10 cellular contexts compared by ENCODE assay signal in the genomic region with DNA sequence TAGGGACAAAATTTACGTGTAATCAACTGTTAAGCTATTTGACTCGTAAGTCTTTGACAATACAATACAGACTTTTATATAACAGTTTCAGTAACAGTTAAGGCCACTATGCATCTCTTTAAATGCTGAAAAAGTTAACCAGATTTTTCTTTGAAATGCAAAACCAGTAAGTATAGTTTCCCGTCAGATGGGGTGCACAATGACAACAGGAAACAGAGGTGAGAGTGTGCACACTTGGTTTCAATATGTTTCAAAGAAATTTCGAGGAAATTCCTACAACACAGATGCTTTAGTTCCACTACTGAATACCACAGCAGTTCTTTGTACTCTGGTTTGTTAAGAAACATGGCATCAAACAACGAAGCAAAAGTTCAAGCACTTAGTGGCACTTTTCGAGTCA. TPM values are rescaled to one million over a fixed set of nuclear protein-coding genes. Genes with fewer than 3 reads are reported as not detected.
DNase-seq lines count a peak whose midpoint lies in the region; ATAC-seq lines count a peak whose summit lies in the region.
"Had no signal": no experiment of that assay in that cellular context is flagged by ENCODE, and none has a peak within 500 bp of the region (broad histone marks: within the 10 kb centered on the region; RNA-seq: fewer than 3 reads in every experiment).

No MANE protein-coding gene starts in this region.

- H3K9me3 Mint-ChIP-seq in activated T-helper 1 cell treated with anti-CD3 and anti-CD28 coated beads, Interleukin-12 subunit alpha, Interleukin-12 subunit beta, Interleukin-2, Interleukin-4 antibody, amounts not matched to agents 30 ng/mL and 10 ng/mL and 1 ng/mL, durations not matched to agents 14 hours and 24 hours and 36 hours = no peaks in the 10 kb centered on the region
- no peaks in the 10 kb centered on the region for H3K9me3 Mint-ChIP-seq in stimulated activated naive CD8-positive, alpha-beta T cell treated with anti-CD3 and anti-CD28 coated beads, Interleukin-15, amount 100 ng/mL, for 72 hours
- H3K9me3 Mint-ChIP-seq: brain had no signal

- ATAC-seq in HG03139 (IDR thresholded peaks at IDR 0.05; ENCODE audit: unreplicated experiment) (peak; percentile 58), HG02840 (IDR thresholded peaks at IDR 0.05; ENCODE audit: low FRiP score, unreplicated experiment) (no peak)
- peak; percentile 84 for ATAC-seq in stimulated activated naive CD8-positive, alpha-beta T cell treated with anti-CD3 and anti-CD28 coated beads, Interleukin-15, amount 100 ng/mL, for 72 hours

- peak overlapping the region; percentile 92 for H3K27ac Mint-ChIP-seq in activated T-helper 1 cell treated with anti-CD3 and anti-CD28 coated beads, Interleukin-12 subunit alpha, Interleukin-12 subunit beta, Interleukin-2, Interleukin-4 antibody, amounts not matched to agents 30 ng/mL and 10 ng/mL and 1 ng/mL, durations not matched to agents 14 hours and 24 hours and 36 hours
- peak overlapping the region; percentile 98 for H3K27ac Mint-ChIP-seq in stimulated activated naive CD8-positive, alpha-beta T cell treated with anti-CD3 and anti-CD28 coated beads, Interleukin-15, amount 100 ng/mL, for 72 hours

- H3K27me3 Mint-ChIP-seq in activated T-helper 1 cell treated with anti-CD3 and anti-CD28 coated beads, Interleukin-12 subunit alpha, Interleukin-12 subunit beta, Interleukin-2, Interleukin-4 antibody, amounts not matched to agents 30 ng/mL and 10 ng/mL and 1 ng/mL, durations not matched to agents 14 hours and 24 hours and 36 hours (ENCODE audit: insufficient read depth) = no peaks in the 10 kb centered on the region
- H3K27me3 Mint-ChIP-seq in stimulated activated naive CD8-positive, alpha-beta T cell treated with anti-CD3 and anti-CD28 coated beads, Interleukin-15, amount 100 ng/mL, for 72 hours = no peaks in the 10 kb centered on the region
- H3K27me3 Mint-ChIP-seq: brain had no signal

- H3K36me3 Mint-ChIP-seq in activated T-helper 1 cell treated with anti-CD3 and anti-CD28 coated beads, Interleukin-12 subunit alpha, Interleukin-12 subunit beta, Interleukin-2, Interleukin-4 antibody, amounts not matched to agents 30 ng/mL and 10 ng/mL and 1 ng/mL, durations not matched to agents 14 hours and 24 hours and 36 hours (ENCODE audit: low read depth) = peaks cover 38% of the 10 kb centered on the region

- intact Hi-C loops in activated T-helper 1 cell treated with anti-CD3 and anti-CD28 coated beads, Interleukin-12 subunit alpha, Interleukin-12 subunit beta, Interleukin-2, Interleukin-4 antibody, amounts not matched to agents 30 ng/mL and 10 ng/mL and 1 ng/mL, durations not matched to agents 14 hours and 24 hours and 36 hours (cut with micrococcal nuclease) = loop anchor here (1.0 to 10.0 kb wide), 8 partner anchors 8 to 407 kb away; a partner anchor contains a TSS

- peak; percentile 50 for DNase-seq in stimulated activated CD4-positive, alpha-beta T cell treated with anti-CD3 and anti-CD28 coated beads, Interleukin-15, amount 100 ng/mL, for 24 hours
- DNase-seq in stimulated activated CD4-positive, alpha-beta T cell treated with anti-CD3 and anti-CD28 coated beads, Interleukin-12 subunit alpha, Interleukin-12 subunit beta, amount 100 ng/mL, for 4 hours = no peak
- peak; percentile 64 for DNase-seq in activated T-helper 1 cell treated with anti-CD3 and anti-CD28 coated beads, Interleukin-12 subunit alpha, Interleukin-12 subunit beta, Interleukin-2, Interleukin-4 antibody, amounts not matched to agents 30 ng/mL and 10 ng/mL and 1 ng/mL, durations not matched to agents 14 hours and 24 hours and 36 hours (ENCODE audit: low spot score)
- peak; percentile 49 to 64 for DNase-seq in stimulated activated naive CD8-positive, alpha-beta T cell treated with anti-CD3 and anti-CD28 coated beads, Interleukin-15, amount 100 ng/mL, for 72 hours
- DNase-seq in NCI-H446 (lab: John Stamatoyannopoulos, UW) (no peak), NCI-H1417 (lab: John Stamatoyannopoulos, UW) (no peak)
- DNase-seq: BE2C had no signal

- H3K4me3 Mint-ChIP-seq in activated T-helper 1 cell treated with anti-CD3 and anti-CD28 coated beads, Interleukin-12 subunit alpha, Interleukin-12 subunit beta, Interleukin-2, Interleukin-4 antibody, amounts not matched to agents 30 ng/mL and 10 ng/mL and 1 ng/mL, durations not matched to agents 14 hours and 24 hours and 36 hours = peak overlapping the region; percentile 80
- peak overlapping the region; percentile 79 to 85 for H3K4me3 Mint-ChIP-seq in stimulated activated naive CD8-positive, alpha-beta T cell treated with anti-CD3 and anti-CD28 coated beads, Interleukin-15, amount 100 ng/mL, for 72 hours
- H3K4me3 Mint-ChIP-seq: brain had no signal

- peaks cover 79% of the 10 kb centered on the region for H3K4me1 Mint-ChIP-seq in activated T-helper 1 cell treated with anti-CD3 and anti-CD28 coated beads, Interleukin-12 subunit alpha, Interleukin-12 subunit beta, Interleukin-2, Interleukin-4 antibody, amounts not matched to agents 30 ng/mL and 10 ng/mL and 1 ng/mL, durations not matched to agents 14 hours and 24 hours and 36 hours (ENCODE audit: low read depth)
- peaks cover 91% of the 10 kb centered on the region for H3K4me1 Mint-ChIP-seq in stimulated activated naive CD8-positive, alpha-beta T cell treated with anti-CD3 and anti-CD28 coated beads, Interleukin-15, amount 100 ng/mL, for 72 hours

RNA-seq across cellular contexts. Expression of a gene that starts 48.4 kb away (rescaled TPM):
- 50.4 and 51.7 TPM in 2 replicates for total RNA-seq in activated T-helper 1 cell treated with anti-CD3 and anti-CD28 coated beads, Interleukin-12 subunit alpha, Interleukin-12 subunit beta, Interleukin-2, Interleukin-4 antibody, amounts not matched to agents 30 ng/mL and 10 ng/mL and 1 ng/mL, durations not matched to agents 14 hours and 24 hours and 36 hours

RNA-seq across cellular contexts. Expression of a gene that starts 50.8 kb away (rescaled TPM):
- 0.10 TPM in 1 of 2 replicates, not detected in the other for total RNA-seq in activated T-helper 1 cell treated with anti-CD3 and anti-CD28 coated beads, Interleukin-12 subunit alpha, Interleukin-12 subunit beta, Interleukin-2, Interleukin-4 antibody, amounts not matched to agents 30 ng/mL and 10 ng/mL and 1 ng/mL, durations not matched to agents 14 hours and 24 hours and 36 hours

Comparison
In these comparisons a context has a peak if more than half of its experiments do, and no peak if none do; other contexts are left out.
1. DNase-seq: peak in stimulated activated CD4-positive, alpha-beta T cell treated with anti-CD3 and anti-CD28 coated beads, Interleukin-15, amount 100 ng/mL, for 24 hours (single experiment), activated T-helper 1 cell treated with anti-CD3 and anti-CD28 coated beads, Interleukin-12 subunit alpha, Interleukin-12 subunit beta, Interleukin-2, Interleukin-4 antibody, amounts not matched to agents 30 ng/mL and 10 ng/mL and 1 ng/mL, durations not matched to agents 14 hours and 24 hours and 36 hours (single experiment) and stimulated activated naive CD8-positive, alpha-beta T cell treated with anti-CD3 and anti-CD28 coated beads, Interleukin-15, amount 100 ng/mL, for 72 hours (2 of 2); none in stimulated activated CD4-positive, alpha-beta T cell treated with anti-CD3 and anti-CD28 coated beads, Interleukin-12 subunit alpha, Interleukin-12 subunit beta, amount 100 ng/mL, for 4 hours (single experiment), NCI-H446 (0 of 2) and NCI-H1417 (0 of 3).